25 cellular contexts compared by ENCODE assay signal in genomic region chrX:69321789-69322188, GRCh38.
"Had no signal": no experiment of that assay in that cellular context is flagged by ENCODE, and none has a peak within 500 bp of the region (broad histone marks: within the 10 kb centered on the region; RNA-seq: fewer than 3 reads in every experiment).

No MANE protein-coding gene starts in this region.

- ATAC-seq: activated CD8-positive, alpha-beta memory T cell treated with anti-CD3 and anti-CD28 coated beads, Interleukin-2, amount 10 ng/mL, durations not matched to agents 7 days and 5 days; T-helper 17 cell had no signal

- H3K4me3 ChIP-seq: breast epithelium, Peyer's patch, SJSA1 had no signal

- DNase-seq: activated B cell treated with CpG ODN at 0.5 μM for 24 hours; activated CD4-positive, alpha-beta T cell treated with anti-CD3 and anti-CD28 coated beads for 1 hour; activated CD4-positive, alpha-beta T cell treated with anti-CD3 and anti-CD28 coated beads, Interleukin-2, amount 10 ng/mL, durations not matched to agents 24 days and 14 days; activated CD4-positive, alpha-beta T cell treated with anti-CD3 and anti-CD28 coated beads, Interleukin-2, amount 50 U/mL, for 48 hours; activated CD8-positive, alpha-beta memory T cell treated with anti-CD3 and anti-CD28 coated beads, Interleukin-2, amount 10 ng/mL, durations not matched to agents 7 days and 5 days; activated effector memory CD4-positive, alpha-beta T cell treated with Interleukin-2 at 50 U/mL for 16 hours; activated naive CD4-positive, alpha-beta T cell; activated T-cell treated with anti-CD3 and anti-CD28 coated beads, Interleukin-2, amount 50 U/mL, for 24 hours; aorta; Kasumi-1; KBM-7; NCI-H1048; NCI-H146; NCI-H187 treated with DMSO at 0.1 percent for 48 hours; NCI-H2081 treated with DMSO at 0.1 percent for 48 hours; NCI-H446; NCI-H524; Peyer's patch; SHP77; T-helper 17 cell; T-helper 9 cell had no signal

- H3K36me3 ChIP-seq: breast epithelium, Peyer's patch, SJSA1 had no signal

- H3K27ac ChIP-seq: breast epithelium, Peyer's patch, RWPE1, SJSA1 had no signal

- FAIRE-seq: TTC549 had no signal

- H3K27me3 ChIP-seq: Peyer's patch, SJSA1 had no signal
